Comparison of ENCODE assay signal across 23 cellular contexts in the genomic region with DNA sequence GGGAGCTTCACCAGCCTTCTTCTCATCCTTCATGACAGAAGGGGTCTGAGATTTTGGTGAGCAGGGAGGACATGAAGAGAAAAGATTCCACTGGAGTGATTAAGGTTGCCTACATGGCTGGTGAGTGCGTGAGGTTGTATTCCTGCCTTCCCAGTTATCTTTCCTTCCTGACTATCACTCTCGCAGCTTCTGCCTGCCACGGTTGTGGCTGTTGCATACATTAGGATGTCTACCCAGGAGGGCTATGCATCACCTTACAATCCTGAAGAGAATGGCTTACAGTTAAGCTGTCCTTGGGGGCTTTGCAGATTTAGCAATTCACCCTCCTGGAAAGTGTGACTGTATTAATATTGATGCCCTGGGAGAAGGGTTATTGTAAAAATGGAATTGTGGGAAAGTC.
DNase-seq lines count a peak whose midpoint lies in the region; ATAC-seq, FAIRE-seq and TF ChIP-seq lines count a peak whose summit lies in the region.
"Had no signal": no experiment of that assay in that cellular context is flagged by ENCODE, and none has a peak within 500 bp of the region (broad histone marks: within the 10 kb centered on the region; RNA-seq: fewer than 3 reads in every experiment).

No MANE protein-coding gene starts in this region.

- H3K9me3 ChIP-seq in H1 (ENCODE audit: insufficient read depth in 2 of 2, low read depth in 1 of 2, low read length in 1 of 2): no peaks in the 10 kb centered on the region
- H3K9me3 ChIP-seq: BLaER1, Caco-2 had no signal

- H3K4me3 ChIP-seq in GM23338 (no peak overlapping the region), H1 (ENCODE audit: extremely low read depth in 1 of 4, insufficient read depth in 2 of 4, low read depth in 3 of 4, low read length in 4 of 4) (no peak overlapping the region), mesendoderm (ENCODE audit: low read length) (no peak overlapping the region)
- H3K4me3 ChIP-seq: BLaER1, GM12878 had no signal

- no peaks in the 10 kb centered on the region for H3F3A ChIP-seq in GM23338 (replicated peaks; ENCODE audit: low read depth)

- H3K4me1 ChIP-seq in GM23338 (ENCODE audit: insufficient read depth) (no peaks in the 10 kb centered on the region), H1 (replicated peaks in 1 of 4; ENCODE audit: control insufficient read depth in 3 of 4, insufficient read depth in 4 of 4, low read length in 3 of 4) (no peaks in the 10 kb centered on the region; a peak in 1 of 7 replicates), mesendoderm (ENCODE audit: control insufficient read depth, low read depth, low read length) (peaks cover 2% of the 10 kb centered on the region)
- H3K4me1 ChIP-seq: BLaER1, Caco-2 had no signal

- no peaks in the 10 kb centered on the region for H3K79me2 ChIP-seq in GM23338 (replicated peaks; ENCODE audit: insufficient read depth)
- no peaks in the 10 kb centered on the region for H3K79me2 ChIP-seq in H1 (ENCODE audit: control insufficient read depth in 1 of 2, insufficient read depth in 2 of 2, low read length in 2 of 2)
- no peaks in the 10 kb centered on the region for H3K79me2 ChIP-seq in mesendoderm (ENCODE audit: control insufficient read depth, insufficient read depth, low read length)

- H3K9me3 Mint-ChIP-seq in GM23338: no peaks in the 10 kb centered on the region
- H3K9me3 Mint-ChIP-seq: CD8-positive, alpha-beta T cell; H9 had no signal

- no peak overlapping the region for H3K4ac ChIP-seq in H1 (replicated peaks; ENCODE audit: insufficient read length, low read depth, low read length)
- H3K4ac ChIP-seq in mesendoderm (ENCODE audit: low read depth, low read length): no peak overlapping the region

- ATAC-seq in GM23338 (peak; percentile 53), GM19351 (IDR thresholded peaks at IDR 0.05; ENCODE audit: unreplicated experiment) (no peak)
- ATAC-seq: CD8-positive, alpha-beta T cell; GM12878; HCT116 had no signal

- no peaks in the 10 kb centered on the region for H3K27me3 Mint-ChIP-seq in GM23338 (ENCODE audit: insufficient read depth, low read depth, poor library complexity)
- H3K27me3 Mint-ChIP-seq: B cell; CD4-positive, CD25-positive, alpha-beta regulatory T cell had no signal

- H3K9ac ChIP-seq in H1 (replicated peaks in 1 of 4; ENCODE audit: extremely low read depth in 1 of 4, low read depth in 3 of 4, low read length in 3 of 4) (no peak overlapping the region), mesendoderm (ENCODE audit: low read length) (no peak overlapping the region)
- H3K9ac ChIP-seq: BLaER1 had no signal

- peaks cover 7% of the 10 kb centered on the region; the same call in 1 of the 2 replicates for H3K9me2 ChIP-seq in GM23338 (ENCODE audit: insufficient read depth)

- no peak overlapping the region for H3K56ac ChIP-seq in H1 (replicated peaks; ENCODE audit: insufficient read length, low read depth, low read length)
- H3K56ac ChIP-seq in mesendoderm (ENCODE audit: low read length): no peak overlapping the region

- H3K27ac ChIP-seq in GM23338 (ENCODE audit: low read depth) (no peak overlapping the region), H1 (ENCODE audit: low read depth, low read length) (no peak overlapping the region), mesendoderm (ENCODE audit: low read depth, low read length) (no peak overlapping the region)
- H3K27ac ChIP-seq: 22Rv1, BLaER1, C4-2B had no signal

- H4K8ac ChIP-seq in H1 (ENCODE audit: extremely low read depth, insufficient read depth, low read length) (no peak overlapping the region), mesendoderm (ENCODE audit: low read depth, low read length) (no peak overlapping the region)

- 82% methylated on average over 3 of the region's 3 CpGs; no CpG with 5 or more reads in 1 of the 2 experiments for WGBS in H1 (ENCODE audit: extremely low coverage in 1 of 2, insufficient coverage in 1 of 2, insufficient read length in 1 of 2, insufficient replicate concordance in 2 of 2, low coverage in 1 of 2, low lambda C conversion rate in 2 of 2, missing lambda C conversion rate in 1 of 2), 2 experiments
- no CpG with 5 or more reads among the region's 3 CpGs for WGBS in mesendoderm (ENCODE audit: extremely low coverage, insufficient coverage, low lambda C conversion rate)

- no peak overlapping the region for H4K91ac ChIP-seq in H1 (replicated peaks; ENCODE audit: insufficient read length, low read length)

- FAIRE-seq in H1 (lab: Jason Lieb, UNC) (no peak), urothelium cell line (lab: Jason Lieb, UNC) (peak; percentile 53), D721Med (lab: Jason Lieb, UNC) (no peak)
- FAIRE-seq: A204.1, GM12878, GM19239 had no signal

- no peak for TF ChIP-seq POLR2A in H1 (IDR thresholded peaks at IDR 0.05; ENCODE audit: control extremely low read depth in 1 of 2, low read depth in 2 of 2, low read length in 2 of 2)

- H2BK5ac ChIP-seq in H1 (ENCODE audit: low read depth, low read length): no peak overlapping the region
- H2BK5ac ChIP-seq in mesendoderm (ENCODE audit: low read length): no peak overlapping the region

- no peak for TF ChIP-seq RAD21 in H1 (IDR thresholded peaks at IDR 0.05 in 1 of 2, conservative IDR thresholded peaks at IDR 0.05 in 1 of 2; ENCODE audit: low read depth in 2 of 2, low read length in 2 of 2)

- no peak overlapping the region for H3K14ac ChIP-seq in H1 (ENCODE audit: insufficient read length)

- no peaks in the 10 kb centered on the region for H4K20me1 ChIP-seq in GM23338 (replicated peaks; ENCODE audit: insufficient read depth)
- H4K20me1 ChIP-seq in H1 (replicated peaks in 1 of 2; ENCODE audit: control insufficient read depth in 1 of 2, insufficient read depth in 2 of 2, low read length in 2 of 2): no peaks in the 10 kb centered on the region
- H4K20me1 ChIP-seq: BLaER1 had no signal

- H2BK120ac ChIP-seq in H1 (replicated peaks; ENCODE audit: low read depth, low read length): no peak overlapping the region
- H2BK120ac ChIP-seq in mesendoderm (ENCODE audit: low read depth, low read length): no peak overlapping the region

- H3K27me3 ChIP-seq in GM23338 (ENCODE audit: insufficient read depth): no peaks in the 10 kb centered on the region
- no peaks in the 10 kb centered on the region for H3K27me3 ChIP-seq in H1 (replicated peaks in 1 of 4; ENCODE audit: control insufficient read depth in 3 of 4, extremely low read depth in 1 of 4, insufficient read depth in 3 of 4, low read length in 3 of 4)
- no peaks in the 10 kb centered on the region for H3K27me3 ChIP-seq in mesendoderm (ENCODE audit: insufficient read depth, low read length, poor library complexity)
- H3K27me3 ChIP-seq: BLaER1 had no signal

- H2AFZ ChIP-seq in GM23338 (peak overlapping the region; percentile 19), H1 (ENCODE audit: low read length) (peak overlapping the region; percentile 82)

- no peak overlapping the region for H4K5ac ChIP-seq in H1 (ENCODE audit: insufficient read length, low read depth, low read length)
- no peak overlapping the region for H4K5ac ChIP-seq in mesendoderm (ENCODE audit: low read length)

- POLR2A ChIA-PET in H1 (lab: Charles Lee; ENCODE audit: partially characterized antibody): no interaction called here

- H3K36me3 ChIP-seq in GM23338 (ENCODE audit: insufficient read depth): no peaks in the 10 kb centered on the region
- H3K36me3 ChIP-seq in H1 (ENCODE audit: control insufficient read depth in 2 of 4, insufficient read depth in 4 of 4, low read length in 3 of 4): no peaks in the 10 kb centered on the region
- H3K36me3 ChIP-seq in mesendoderm (ENCODE audit: control insufficient read depth, insufficient read depth, low read length): no peaks in the 10 kb centered on the region
- H3K36me3 ChIP-seq: BLaER1 had no signal

- H2BK20ac ChIP-seq in H1 (ENCODE audit: low read length): no peak overlapping the region

- H2BK15ac ChIP-seq in H1 (ENCODE audit: low read length): no peak overlapping the region
- H2BK15ac ChIP-seq in mesendoderm (replicated peaks; ENCODE audit: low read depth): no peak overlapping the region

- H3K23me2 ChIP-seq in H1 (ENCODE audit: low read depth, low read length): no peaks in the 10 kb centered on the region

- H3K23ac ChIP-seq in H1 (ENCODE audit: insufficient read length): no peak overlapping the region
- H3K23ac ChIP-seq in mesendoderm (ENCODE audit: low read length): no peak overlapping the region

- H3K4me2 ChIP-seq in GM23338 (no peak overlapping the region), H1 (ENCODE audit: insufficient read depth in 1 of 2, low read depth in 2 of 2, low read length in 2 of 2) (no peak overlapping the region), mesendoderm (ENCODE audit: low read length) (no peak overlapping the region)
- H3K4me2 ChIP-seq: BLaER1 had no signal

- H2BK12ac ChIP-seq in H1 (ENCODE audit: low read depth, low read length): no peak overlapping the region

- CTCF ChIA-PET in H1 (lab: Charles Lee; ENCODE audit: partially characterized antibody): interaction anchor here (0.6 to 1.1 kb wide), 4 partner anchors 10 to 1968 kb away, joined by 3 read pairs; no protein-coding TSS in a partner anchor

- no peak overlapping the region for H3K18ac ChIP-seq in H1 (ENCODE audit: extremely low read depth, low read length)
- H3K18ac ChIP-seq in mesendoderm (ENCODE audit: low read length): no peak overlapping the region

- DNase-seq in GM23338 (ENCODE audit: low spot score) (no peak), H1 (ENCODE audit: low read depth in 1 of 2, low spot score in 2 of 2) (no peak), mesendoderm (peak; percentile 24), urothelium cell line (ENCODE audit: low spot score) (no peak), occipital lobe (lab: John Stamatoyannopoulos, UW) (no peak), D721Med (ENCODE audit: insufficient read length, low spot score) (no peak)
- DNase-seq: Caco-2; CD4-positive, CD25-positive, alpha-beta regulatory T cell; CD8-positive, alpha-beta T cell; DMS 273 treated with DMSO at 0.1 percent for 48 hours; DMS79; EL; GDM1; H9 had no signal

- H2AK5ac ChIP-seq in H1 (ENCODE audit: low read depth, low read length) (no peak overlapping the region), mesendoderm (ENCODE audit: low read length) (no peak overlapping the region)

- H3K4me3 Mint-ChIP-seq in GM23338: no peak overlapping the region
- H3K4me3 Mint-ChIP-seq: B cell; CD4-positive, CD25-positive, alpha-beta regulatory T cell; CD8-positive, alpha-beta T cell; H9 had no signal

- H3K4me1 Mint-ChIP-seq in GM23338: peaks cover 6% of the 10 kb centered on the region; the same call in 2 of the 3 replicates
- H3K4me1 Mint-ChIP-seq: B cell; CD4-positive, CD25-positive, alpha-beta regulatory T cell had no signal

- H3K36me3 Mint-ChIP-seq in GM23338 (ENCODE audit: low read depth): no peaks in the 10 kb centered on the region
- H3K36me3 Mint-ChIP-seq: CD4-positive, CD25-positive, alpha-beta regulatory T cell; CD8-positive, alpha-beta T cell had no signal

- TF ChIP-seq CTCF in GM23338 (conservative IDR thresholded peaks at IDR 0.05; ENCODE audit: low read depth in 2 of 2) (no peak), H1 (IDR thresholded peaks at IDR 0.05; ENCODE audit: control extremely low read depth in 1 of 3, insufficient read depth in 1 of 3, low read depth in 1 of 3, low read length in 3 of 3) (no peak), D721Med (IDR thresholded peaks at IDR 0.05; ENCODE audit: insufficient read depth, missing control alignments) (no peak)

- H3K27ac Mint-ChIP-seq in GM23338: no peak overlapping the region
- H3K27ac Mint-ChIP-seq: B cell; CD4-positive, CD25-positive, alpha-beta regulatory T cell; CD8-positive, alpha-beta T cell had no signal

- H3K79me1 ChIP-seq in H1 (ENCODE audit: low read depth, low read length) (no peaks in the 10 kb centered on the region), mesendoderm (ENCODE audit: low read length) (no peaks in the 10 kb centered on the region)

- no peak for TF ChIP-seq EP300 in H1 (IDR thresholded peaks at IDR 0.05; ENCODE audit: borderline replicate concordance in 1 of 2, low read depth in 2 of 2, low read length in 2 of 2)
